In the genomic region with DNA sequence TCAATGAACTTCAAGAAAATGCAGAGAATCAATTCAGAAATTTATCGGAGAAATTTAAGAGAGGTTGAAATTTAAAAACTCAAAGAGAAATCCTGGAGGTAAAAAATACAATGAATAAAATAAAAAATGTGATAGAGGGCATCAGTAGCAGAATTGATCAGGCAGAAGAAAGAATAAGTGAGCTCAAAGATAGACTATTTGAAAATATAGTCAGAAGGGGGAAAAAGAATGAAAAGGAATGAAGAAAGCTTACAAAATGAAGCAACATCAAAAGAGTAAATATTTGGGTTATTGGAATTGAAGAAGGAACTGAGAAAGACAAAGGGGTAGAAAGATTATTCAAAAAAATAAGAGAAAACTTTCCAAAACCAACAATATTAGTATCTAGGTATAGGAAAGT, we compare ENCODE assay signal across 28 cellular contexts.
"Had no signal": no experiment of that assay in that cellular context is flagged by ENCODE, and none has a peak within 500 bp of the region (broad histone marks: within the 10 kb centered on the region; RNA-seq: fewer than 3 reads in every experiment).

No MANE protein-coding gene starts in this region.

- H3K27ac ChIP-seq: neural progenitor cell, ovary, parathyroid adenoma, psoas muscle, spleen, suprapubic skin, testis, tibial artery, transverse colon, upper lobe of right lung, uterus had no signal

- ATAC-seq: natural killer cell; psoas muscle; right cardiac atrium; sciatic nerve; stimulated activated memory B cell treated with anti-CD40 and anti-IgM and Interleukin-4, amounts not matched to agents 10 μg/mL and 1 μg/mL and 100 μg/mL, for 72 hours; stimulated activated naive CD8-positive, alpha-beta T cell treated with anti-CD3 and anti-CD28 coated beads, Interleukin-15, amount 100 ng/mL, for 72 hours; stimulated activated naive CD8-positive, alpha-beta T cell treated with anti-CD3 and anti-CD28 coated beads, Interleukin-15, Interleukin-2, amounts not matched to agents 100 U/mL and 50 U/mL, for 24 hours; upper lobe of right lung had no signal

- H3K9ac ChIP-seq: neural progenitor cell, parathyroid adenoma had no signal

- H3K4me1 ChIP-seq: neural progenitor cell, parathyroid adenoma, psoas muscle, spleen, suprapubic skin, testis, tibial artery, transverse colon, upper lobe of right lung, uterus had no signal

- H3K79me2 ChIP-seq: parathyroid adenoma had no signal

- H3K4me2 ChIP-seq: neural progenitor cell, smooth muscle cell had no signal

- H3K27me3 ChIP-seq: neural progenitor cell, ovary, spleen, suprapubic skin, testis, tibial artery, transverse colon, upper lobe of right lung, uterus had no signal

- H3K4me3 ChIP-seq: neural progenitor cell, ovary, psoas muscle, skin epidermis, smooth muscle cell, spleen, suprapubic skin, testis, tibial artery, transverse colon, upper lobe of right lung, uterus had no signal

- H3K9me3 ChIP-seq: ovary, psoas muscle, testis, transverse colon, upper lobe of right lung, uterus had no signal

- DNase-seq: natural killer cell; occipital lobe; ovary; posterior cingulate gyrus; psoas muscle; right cardiac atrium; spleen; stimulated activated CD4-positive, alpha-beta T cell treated with anti-CD3 and anti-CD28 coated beads, Interleukin-12 subunit alpha, Interleukin-12 subunit beta, amount 100 ng/mL, for 4 hours; stimulated activated CD4-positive, alpha-beta T cell treated with anti-CD3 and anti-CD28 coated beads, Interleukin-1b, Interleukin-23, amount 100 ng/mL, for 48 hours; stimulated activated CD4-positive, alpha-beta T cell treated with anti-CD3 and anti-CD28 coated beads, Interleukin-4, amount 100 ng/mL, for 1 hour; stimulated activated CD4-positive, alpha-beta T cell treated with anti-CD3 and anti-CD28 coated beads, Interleukin-4, amount 100 ng/mL, for 4 hours; stimulated activated CD8-positive, alpha-beta memory T cell treated with anti-CD3 and anti-CD28 coated beads, Interleukin-4, amount 100 ng/mL, for 48 hours; stimulated activated naive CD4-positive, alpha-beta T cell; stimulated activated naive CD8-positive, alpha-beta T cell treated with anti-CD3 and anti-CD28 coated beads, Interleukin-15, amount 100 ng/mL, for 72 hours; stimulated activated naive CD8-positive, alpha-beta T cell treated with anti-CD3 and anti-CD28 coated beads, Interleukin-15, Interleukin-2, amounts not matched to agents 100 U/mL and 50 U/mL, for 24 hours; substantia nigra; testis; tibial artery; transverse colon; upper lobe of right lung; uterus had no signal

- H3K36me3 ChIP-seq: neural progenitor cell, ovary, spleen, suprapubic skin, tibial artery, transverse colon, upper lobe of right lung, uterus had no signal

- H2AFZ ChIP-seq: neural progenitor cell, parathyroid adenoma had no signal
